In genomic region chr11:13463779-13464290, GRCh38 we compare ENCODE assay signal across 9 cellular contexts. TPM values are rescaled to one million over a fixed set of nuclear protein-coding genes. Genes with fewer than 3 reads are reported as not detected.
DNase-seq lines count a peak whose midpoint lies in the region; ATAC-seq, FAIRE-seq and TF ChIP-seq lines count a peak whose summit lies in the region.
"Had no signal": no experiment of that assay in that cellular context is flagged by ENCODE, and none has a peak within 500 bp of the region (broad histone marks: within the 10 kb centered on the region; RNA-seq: fewer than 3 reads in every experiment).

No MANE protein-coding gene starts in this region.

- H3K79me2 ChIP-seq in DOHH2 (ENCODE audit: control insufficient read depth, low read length), result peaks cover 45% of the 10 kb centered on the region

- no peaks in the 10 kb centered on the region for H3K9me2 ChIP-seq in DOHH2 (replicated peaks; ENCODE audit: control insufficient read depth, low read length)

- peak overlapping the region; percentile 56 for H3K27ac ChIP-seq in DOHH2 (ENCODE audit: low read depth, low read length)
- peak overlapping the region in 1 of 2 donors; percentile 95 for H3K27ac ChIP-seq in coronary artery

- no peaks in the 10 kb centered on the region for H3K27me3 Mint-ChIP-seq in neural crest cell (ENCODE audit: low read depth)

- H3K27ac Mint-ChIP-seq in neural crest cell (ENCODE audit: unreplicated experiment), result peak overlapping the region; percentile 99

- peaks cover 6% of the 10 kb centered on the region for H3K36me3 Mint-ChIP-seq in neural crest cell (ENCODE audit: low read depth)

- H3K27me3 ChIP-seq in DOHH2 (ENCODE audit: control insufficient read depth, low read length) (no peaks in the 10 kb centered on the region), MG63 (no peaks in the 10 kb centered on the region)

- peaks cover 41% of the 10 kb centered on the region for H3K4me1 Mint-ChIP-seq in neural crest cell

- peaks cover 2% of the 10 kb centered on the region for H3K9me3 Mint-ChIP-seq in neural crest cell

- H3K4me3 ChIP-seq in DOHH2 (ENCODE audit: low read length), result peak overlapping the region; percentile 85
- H3K4me3 ChIP-seq in MG63, result peak overlapping the region; percentile 87
- H3K4me3 ChIP-seq in coronary artery, result peak overlapping the region; percentile 80

- peak overlapping the region; percentile 99 for H3K4me3 Mint-ChIP-seq in neural crest cell

- peaks cover 2% of the 10 kb centered on the region; the same call in 1 of the 2 replicates for H3F3A ChIP-seq in DOHH2 (ENCODE audit: control insufficient read depth, insufficient read depth)

- no peaks in the 10 kb centered on the region for H4K20me1 ChIP-seq in DOHH2 (ENCODE audit: control insufficient read depth, insufficient read depth, low read depth, low read length)

- H3K36me3 ChIP-seq in DOHH2 (ENCODE audit: control insufficient read depth, low read length) (peaks cover 11% of the 10 kb centered on the region), MG63 (no peaks in the 10 kb centered on the region; the same call in 1 of the 2 replicates)

- no peak for ATAC-seq in GM18498 (IDR thresholded peaks at IDR 0.05; ENCODE audit: unreplicated experiment)

- peaks cover 23% of the 10 kb centered on the region for H3K4me1 ChIP-seq in DOHH2 (ENCODE audit: control insufficient read depth, low read length)

- H3K9me3 ChIP-seq in DOHH2 (ENCODE audit: control insufficient read depth, insufficient read depth, low read length) (no peaks in the 10 kb centered on the region), MG63 (no peaks in the 10 kb centered on the region)

- TF ChIP-seq CTCF in DOHH2 (IDR thresholded peaks at IDR 0.05; ENCODE audit: low read depth, low read length, poor library complexity, severe bottlenecking) (no peak), coronary artery (IDR thresholded peaks at IDR 0.05) (no peak), neural crest cell (conservative IDR thresholded peaks at IDR 0.05) (no peak), D721Med (IDR thresholded peaks at IDR 0.05; ENCODE audit: insufficient read depth, missing control alignments) (no peak)

- peak overlapping the region; percentile 85 for H3K4me2 ChIP-seq in DOHH2 (ENCODE audit: low read length)

- no peak for FAIRE-seq in D721Med (lab: Jason Lieb, UNC)

- DNase-seq in MG63, result no peak
- no peak for DNase-seq in coronary artery (ENCODE audit: low spot score)
- no peak for DNase-seq in neural crest cell (ENCODE audit: low read depth, low spot score)
- DNase-seq in GM19240 (ENCODE audit: insufficient read length, low spot score), result no peak
- no peak for DNase-seq in GF-D8 (lab: John Stamatoyannopoulos, UW)
- DNase-seq in D721Med (ENCODE audit: insufficient read length, low spot score), result no peak

RNA-seq across cellular contexts. Expression of gene BTBD10, which starts 0.8 kb away (rescaled TPM):
- 22.7 and 32.5 TPM in 2 replicates for total RNA-seq in MG63 (2014; rRNA removed; shearing (Covaris generic); ENCODE audit: low replicate concordance)
- 28.2 and 29.0 TPM in 2 replicates for total RNA-seq in neural crest cell

RNA-seq across cellular contexts. Expression of gene PTH, which starts 32.0 kb away (rescaled TPM):
- total RNA-seq in MG63 (2014; rRNA removed; shearing (Covaris generic); ENCODE audit: low replicate concordance), result not detected in 2 replicates
- not detected in 2 replicates for total RNA-seq in neural crest cell
- total RNA-seq: T-helper 1 cell treated with Interleukin-12 subunit alpha and Interleukin-12 subunit beta and Interleukin-4 antibody, amounts not matched to agents 30 ng/mL and 1 ng/mL, for 36 hours had no signal
